In genomic region chr17:46949291-46950174, GRCh38 we compare ENCODE assay signal across 17 cellular contexts. TPM values are rescaled to one million over a fixed set of nuclear protein-coding genes. Genes with fewer than 3 reads are reported as not detected.
DNase-seq lines count a peak whose midpoint lies in the region; ATAC-seq, FAIRE-seq and TF ChIP-seq lines count a peak whose summit lies in the region.
"Had no signal": no experiment of that assay in that cellular context is flagged by ENCODE, and none has a peak within 500 bp of the region (broad histone marks: within the 10 kb centered on the region; RNA-seq: fewer than 3 reads in every experiment).

No MANE protein-coding gene starts in this region.

- H4K20me1 ChIP-seq in HepG2 (ENCODE audit: insufficient read depth, low read length): no peaks in the 10 kb centered on the region; the same call in 1 of the 2 replicates

- no peak for FAIRE-seq in HepG2 (lab: Jason Lieb, UNC)

- no peaks in the 10 kb centered on the region for H3K27me3 ChIP-seq in HepG2 (ENCODE audit: control insufficient read depth in 1 of 2, insufficient read depth in 2 of 2, low read length in 2 of 2)
- H3K27me3 ChIP-seq in right lobe of liver: no peaks in the 10 kb centered on the region
- H3K27me3 ChIP-seq: testis had no signal

- H3K9me3 ChIP-seq in HepG2 (ENCODE audit: low read length) (no peaks in the 10 kb centered on the region), right lobe of liver (no peaks in the 10 kb centered on the region)
- H3K9me3 ChIP-seq: testis had no signal

- intact Hi-C loops in HepG2 (cut with micrococcal nuclease; ENCODE audit: unreplicated experiment) (no loop called here), right lobe of liver (cut with DNase I) (loop anchor here (5.0 to 10.0 kb wide), 3 partner anchors 43 to 105 kb away; no protein-coding TSS in a partner anchor)

- DNase-seq in HepG2 (ENCODE audit: low spot score) (no peak), right lobe of liver (no peak), RWPE1 (ENCODE audit: low spot score) (peak; percentile 41), epithelial cell of prostate (ENCODE audit: low read depth, low spot score) (peak; percentile 31), NCI-H128 (lab: John Stamatoyannopoulos, UW; ENCODE audit: unreplicated experiment) (no peak), SW 1271 (lab: John Stamatoyannopoulos, UW) (no peak), NCI-H345 treated with DMSO at 0.1 percent for 48 hours (lab: John Stamatoyannopoulos, UW; ENCODE audit: unreplicated experiment) (no peak)
- DNase-seq: ACHN; CD8-positive, alpha-beta T cell; GF-D8; nephron progenitor cell; stimulated activated CD4-positive, alpha-beta T cell treated with anti-CD3 and anti-CD28 coated beads, Interleukin-1b, Interleukin-23, amount 100 ng/mL, for 48 hours; testis had no signal

- CTCF ChIA-PET in HepG2 (lab: Yijun Ruan, JAX; ENCODE audit: low intra/inter-chr PET ratio, low total read pairs): no interaction called here
- CTCF ChIA-PET in RWPE1 (lab: Yijun Ruan, JAX): interaction anchor here (0.7 kb wide), 1 partner anchor 167 kb away, joined by 3 read pairs; no protein-coding TSS in a partner anchor

- POLR2A ChIA-PET in HepG2 (lab: Yijun Ruan, JAX): no interaction called here
- POLR2A ChIA-PET in RWPE1 (lab: Yijun Ruan, JAX; ENCODE audit: low non-redundant PET): no interaction called here

- H3K36me3 ChIP-seq in HepG2 (replicated peaks in 1 of 2; ENCODE audit: control insufficient read depth in 1 of 2, insufficient read depth in 2 of 2, low read length in 2 of 2): peaks cover 3 to 5% of the 10 kb centered on the region in 2 experiments; a peak in 3 of 5 replicates
- H3K36me3 ChIP-seq in right lobe of liver: no peaks in the 10 kb centered on the region

- peaks cover 7% of the 10 kb centered on the region for H3K4me1 ChIP-seq in HepG2 (ENCODE audit: insufficient read depth, low read length)
- no peaks in the 10 kb centered on the region for H3K4me1 ChIP-seq in right lobe of liver
- H3K4me1 ChIP-seq: testis had no signal

- no peak overlapping the region for H3K4me2 ChIP-seq in HepG2 (ENCODE audit: low read depth, low read length)

- no peaks in the 10 kb centered on the region for H3K79me2 ChIP-seq in HepG2 (ENCODE audit: insufficient read depth, low read length)

- TF ChIP-seq EP300 in HepG2 (IDR thresholded peaks at IDR 0.05; ENCODE audit: low read depth in 2 of 2, low read length in 2 of 2) (no peak), HepG2 (CRISPR knock-in tag; IDR thresholded peaks at IDR 0.05; ENCODE audit: borderline replicate concordance) (no peak)

- peak in 1 of 2 experiments; percentile 40; a peak in 1 of 4 replicates for TF ChIP-seq POLR2A in HepG2 (IDR thresholded peaks at IDR 0.05; ENCODE audit: insufficient read depth in 1 of 2, low read depth in 2 of 2, low read length in 2 of 2)
- no peak for TF ChIP-seq POLR2A in right lobe of liver (IDR thresholded peaks at IDR 0.05)

- TF ChIP-seq CTCF in HepG2 (CRISPR knock-in tag; IDR thresholded peaks at IDR 0.05): no peak
- no peak for TF ChIP-seq CTCF in right lobe of liver (IDR thresholded peaks at IDR 0.05)
- no peak for TF ChIP-seq CTCF in RWPE1 (conservative IDR thresholded peaks at IDR 0.05; ENCODE audit: low read depth)

- peak; percentile 2; the same call in 2 of the 3 replicates for ATAC-seq in HepG2
- no peak for ATAC-seq in right lobe of liver
- no peak for ATAC-seq in HG02798 (IDR thresholded peaks at IDR 0.05; ENCODE audit: poor library complexity, unreplicated experiment)
- ATAC-seq: CD8-positive, alpha-beta T cell had no signal

- H2AFZ ChIP-seq in HepG2 (ENCODE audit: low read length): no peak overlapping the region

- TF ChIP-seq RAD21 in HepG2 (CRISPR knock-in tag; IDR thresholded peaks at IDR 0.05): no peak

- BruUV-seq in HepG2 (replicated peaks; lab: Mats Ljungman, UMichigan): no TSS peak

- H3K9ac ChIP-seq in HepG2 (ENCODE audit: insufficient read depth, low read depth, low read length): no peak overlapping the region

- H3K4me3 ChIP-seq in HepG2 (replicated peaks in 1 of 3; ENCODE audit: insufficient read depth in 1 of 3, low read depth in 2 of 3, low read length in 3 of 3) (no peak overlapping the region), right lobe of liver (no peak overlapping the region)
- H3K4me3 ChIP-seq: lung, SK-N-MC, testis had no signal

- H3K27ac ChIP-seq in HepG2 (ENCODE audit: extremely low read length, insufficient read depth, low read length): no peak overlapping the region
- H3K27ac ChIP-seq in right lobe of liver: no peak overlapping the region
- no peak overlapping the region for H3K27ac ChIP-seq in RWPE1
- no peak overlapping the region for H3K27ac ChIP-seq in epithelial cell of prostate
- H3K27ac ChIP-seq: SK-N-MC, testis, VCaP had no signal

- 93% methylated on average over 11 of the region's 11 CpGs for WGBS in HepG2 (ENCODE audit: low lambda C conversion rate)
- 77% methylated on average over 5 of the region's 11 CpGs for WGBS in right lobe of liver (ENCODE audit: insufficient coverage, low coverage, low lambda C conversion rate, missing lambda C conversion rate)

- in situ Hi-C loops in HepG2 (cut with HindIII; ENCODE audit: extremely low pct_ligation_motif_present, low pct_unique_long_range_greater_than_20kb): no loop called here

TF ChIP-seq in HepG2, 621 proteins besides CTCF, POLR2A, EP300 and RAD21 (continues in another document):
- peak; percentile 90 for TF ChIP-seq ZKSCAN1 (IDR thresholded peaks at IDR 0.05; ENCODE audit: low read length)
- TF ChIP-seq ZNF780A (CRISPR knock-in tag; IDR thresholded peaks at IDR 0.05): no peak
- no peak for TF ChIP-seq ATF7 (IDR thresholded peaks at IDR 0.05)
- TF ChIP-seq ATF7 (CRISPR knock-in tag; IDR thresholded peaks at IDR 0.05): no peak
- no peak for TF ChIP-seq ZSCAN21 (CRISPR knock-in tag; IDR thresholded peaks at IDR 0.05; ENCODE audit: borderline replicate concordance)
- no peak for TF ChIP-seq U2AF2 (IDR thresholded peaks at IDR 0.05; ENCODE audit: low read depth, low read length)
- peak; percentile 40; the same call in 1 of the 2 replicates for TF ChIP-seq POLR2G (IDR thresholded peaks at IDR 0.05; ENCODE audit: low read depth, low read length)
- TF ChIP-seq ZNF670 (CRISPR knock-in tag; IDR thresholded peaks at IDR 0.05; ENCODE audit: borderline replicate concordance): no peak

RNA-seq across cellular contexts. Expression of gene GOSR2, which starts 26.6 kb away (rescaled TPM):
- total RNA-seq in HepG2 (2016; rRNA removed; fragmentation: Illumina TruSeq; extraction: Trizol) (63.9 and 69.8 TPM in 2 replicates), right lobe of liver (10 to 100 TPM; 22.9 to 44.1 (median 33.3) TPM)
- 32.8 and 35.9 TPM in 2 replicates for total RNA-seq in HepG2 (2016; cell fraction: cytosol; rRNA removed; fragmentation: Illumina TruSeq; extraction: Trizol; ENCODE audit: low read depth)
- total RNA-seq in HepG2 (2016; cell fraction: insoluble cytoplasmic fraction; rRNA removed; fragmentation: Illumina TruSeq; extraction: Trizol): 60.6 and 68.2 TPM in 2 replicates
- total RNA-seq in HepG2 (2016; cell fraction: membrane; rRNA removed; fragmentation: Illumina TruSeq; extraction: Trizol): 50.4 and 52.5 TPM in 2 replicates
- 67.6 and 76.5 TPM in 2 replicates for total RNA-seq in HepG2 (2016; cell fraction: nucleus; rRNA removed; fragmentation: Illumina TruSeq; extraction: Trizol)
- polyA plus RNA-seq in HepG2 (2011; rRNA removed): 61.5 and 63.7 TPM in 2 replicates
- polyA plus RNA-seq in HepG2 (2011; cell fraction: cytosol; rRNA removed): 37.5 and 43.3 TPM in 2 replicates
- polyA plus RNA-seq in HepG2 (2011; cell fraction: nucleus; rRNA removed): 85.8 and 95.1 TPM in 2 replicates
- 31.0 and 31.7 TPM in 2 replicates for polyA plus RNA-seq in HepG2 (2012)
- polyA plus RNA-seq in HepG2 (2016; cell fraction: cytosol; fragmentation: Illumina TruSeq; extraction: Trizol; ENCODE audit: low read depth): 34.8 and 42.5 TPM in 2 replicates
- 68.7 and 71.7 TPM in 2 replicates for polyA plus RNA-seq in HepG2 (2016; cell fraction: insoluble cytoplasmic fraction; fragmentation: Illumina TruSeq; extraction: Trizol; ENCODE audit: low read depth)
- 40.0 and 42.5 TPM in 2 replicates for polyA plus RNA-seq in HepG2 (2016; cell fraction: membrane; fragmentation: Illumina TruSeq; extraction: Trizol; ENCODE audit: low read depth)
- 61.9 and 64.3 TPM in 2 replicates for polyA plus RNA-seq in HepG2 (2016; cell fraction: nucleus; fragmentation: Illumina TruSeq; extraction: Trizol; ENCODE audit: insufficient read depth, low read depth)
- 76.3 and 91.4 TPM in 2 replicates for polyA minus RNA-seq in HepG2 (2011; rRNA and poly(A)+ RNA removed; ENCODE audit: low replicate concordance)
- 18.7 and 21.0 TPM in 2 replicates for polyA minus RNA-seq in HepG2 (2011; cell fraction: cytosol; rRNA and poly(A)+ RNA removed)
- polyA minus RNA-seq in HepG2 (2011; cell fraction: nucleus; rRNA and poly(A)+ RNA removed): 181 and 186 TPM in 2 replicates

RNA-seq across cellular contexts. Expression of gene RPRML, which starts 29.5 kb away (rescaled TPM):
- total RNA-seq in HepG2 (2016; rRNA removed; fragmentation: Illumina TruSeq; extraction: Trizol) (not detected in 2 replicates), right lobe of liver (under 1 TPM in 1 of 6 experiments, not detected in 5; 0.25 TPM)
- total RNA-seq in HepG2 (2016; cell fraction: cytosol; rRNA removed; fragmentation: Illumina TruSeq; extraction: Trizol; ENCODE audit: low read depth): not detected in 2 replicates
- not detected in 2 replicates for total RNA-seq in HepG2 (2016; cell fraction: insoluble cytoplasmic fraction; rRNA removed; fragmentation: Illumina TruSeq; extraction: Trizol)
- not detected in 2 replicates for total RNA-seq in HepG2 (2016; cell fraction: membrane; rRNA removed; fragmentation: Illumina TruSeq; extraction: Trizol)
- total RNA-seq in HepG2 (2016; cell fraction: nucleus; rRNA removed; fragmentation: Illumina TruSeq; extraction: Trizol): not detected in 2 replicates
- polyA plus RNA-seq in HepG2 (2011; rRNA removed): not detected in 2 replicates
- not detected in 2 replicates for polyA plus RNA-seq in HepG2 (2011; cell fraction: cytosol; rRNA removed)
- polyA plus RNA-seq in HepG2 (2011; cell fraction: nucleus; rRNA removed): not detected in 2 replicates
- 0.17 TPM in 1 of 2 replicates, not detected in the other for polyA plus RNA-seq in HepG2 (2012)
- polyA plus RNA-seq in HepG2 (2016; cell fraction: cytosol; fragmentation: Illumina TruSeq; extraction: Trizol; ENCODE audit: low read depth): not detected in 2 replicates
- not detected in 2 replicates for polyA plus RNA-seq in HepG2 (2016; cell fraction: insoluble cytoplasmic fraction; fragmentation: Illumina TruSeq; extraction: Trizol; ENCODE audit: low read depth)
- polyA plus RNA-seq in HepG2 (2016; cell fraction: membrane; fragmentation: Illumina TruSeq; extraction: Trizol; ENCODE audit: low read depth): not detected in 2 replicates
- polyA plus RNA-seq in HepG2 (2016; cell fraction: nucleus; fragmentation: Illumina TruSeq; extraction: Trizol; ENCODE audit: insufficient read depth, low read depth): not detected in 2 replicates
- polyA minus RNA-seq in HepG2 (2011; rRNA and poly(A)+ RNA removed; ENCODE audit: low replicate concordance): not detected in 2 replicates
- not detected in 2 replicates for polyA minus RNA-seq in HepG2 (2011; cell fraction: cytosol; rRNA and poly(A)+ RNA removed)
- not detected in 2 replicates for polyA minus RNA-seq in HepG2 (2011; cell fraction: nucleus; rRNA and poly(A)+ RNA removed)
- total RNA-seq: CD8-positive, alpha-beta T cell; testis had no signal

Comparison
In these comparisons a context has a peak if more than half of its experiments do, and no peak if none do; other contexts are left out.
1. DNase-seq: peak in RWPE1 (single experiment) and epithelial cell of prostate (single experiment); none in HepG2 (single experiment), right lobe of liver (0 of 3), NCI-H128 (single experiment), SW 1271 (0 of 2) and NCI-H345 treated with DMSO at 0.1 percent for 48 hours (single experiment).